Comparison of ENCODE assay signal across 1 cellular context in the genomic region with DNA sequence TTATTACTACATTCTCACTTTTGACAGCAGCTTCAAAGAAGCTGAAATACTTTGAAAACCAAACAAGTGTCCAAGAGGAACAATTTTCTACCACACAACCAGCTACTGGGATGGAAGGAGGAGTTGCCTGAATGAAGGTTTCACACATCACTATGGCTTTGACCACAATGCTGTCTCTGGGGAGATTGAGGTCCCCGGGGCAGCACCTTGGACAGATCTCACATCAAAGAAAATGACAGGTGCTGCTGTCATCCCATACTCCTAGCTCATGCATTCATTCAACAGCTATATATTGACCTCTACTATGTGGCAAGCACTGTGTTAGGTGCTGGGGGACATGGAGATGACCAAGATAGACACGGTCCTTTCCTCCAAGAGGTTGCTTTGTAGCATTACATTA.
A peak's percentile ranks its signal among the peaks of the same experiment; 100 is the strongest.
TF ChIP-seq lines count a peak whose summit lies in the region.

No MANE protein-coding gene starts in this region.

TF ChIP-seq in GM12878, 131 proteins besides CTCF, POLR2A, EP300 and RAD21 (continued from another document and continues in another):
- TF ChIP-seq, protein P1, sequence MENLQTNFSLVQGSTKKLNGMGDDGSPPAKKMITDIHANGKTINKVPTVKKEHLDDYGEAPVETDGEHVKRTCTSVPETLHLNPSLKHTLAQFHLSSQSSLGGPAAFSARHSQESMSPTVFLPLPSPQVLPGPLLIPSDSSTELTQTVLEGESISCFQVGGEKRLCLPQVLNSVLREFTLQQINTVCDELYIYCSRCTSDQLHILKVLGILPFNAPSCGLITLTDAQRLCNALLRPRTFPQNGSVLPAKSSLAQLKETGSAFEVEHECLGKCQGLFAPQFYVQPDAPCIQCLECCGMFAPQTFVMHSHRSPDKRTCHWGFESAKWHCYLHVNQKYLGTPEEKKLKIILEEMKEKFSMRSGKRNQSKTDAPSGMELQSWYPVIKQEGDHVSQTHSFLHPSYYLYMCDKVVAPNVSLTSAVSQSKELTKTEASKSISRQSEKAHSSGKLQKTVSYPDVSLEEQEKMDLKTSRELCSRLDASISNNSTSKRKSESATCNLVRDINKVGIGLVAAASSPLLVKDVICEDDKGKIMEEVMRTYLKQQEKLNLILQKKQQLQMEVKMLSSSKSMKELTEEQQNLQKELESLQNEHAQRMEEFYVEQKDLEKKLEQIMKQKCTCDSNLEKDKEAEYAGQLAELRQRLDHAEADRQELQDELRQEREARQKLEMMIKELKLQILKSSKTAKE (IDR thresholded peaks at IDR 0.05; ENCODE audit: low read depth, poor library complexity, severe bottlenecking) = no peak
- TF ChIP-seq MEF2B (IDR thresholded peaks at IDR 0.05; ENCODE audit: partially characterized antibody, poor library complexity, severe bottlenecking) (peak; percentile 96), SUPT20H (IDR thresholded peaks at IDR 0.05; ENCODE audit: borderline replicate concordance, control insufficient read depth, low read depth, low read length) (no peak), NR2C2 (IDR thresholded peaks at IDR 0.05; ENCODE audit: borderline replicate concordance, control insufficient read depth, insufficient read length, low read depth) (no peak), TAF1 (IDR thresholded peaks at IDR 0.05; ENCODE audit: borderline replicate concordance, low read depth, low read length) (no peak), RUNX3 (IDR thresholded peaks at IDR 0.05; ENCODE audit: low read length) (peak; percentile 58), BACH1 (IDR thresholded peaks at IDR 0.05; ENCODE audit: borderline replicate concordance) (no peak), IKZF1 (conservative IDR thresholded peaks at IDR 0.05) (no peak), MTA2 (IDR thresholded peaks at IDR 0.05; ENCODE audit: low read depth) (peak; percentile 29; the same call in 1 of the 2 replicates), CHD1 (IDR thresholded peaks at IDR 0.05; ENCODE audit: low read depth, low read length) (no peak), NFIC (IDR thresholded peaks at IDR 0.05; ENCODE audit: low read depth, low read length) (no peak), SIN3A (IDR thresholded peaks at IDR 0.05; ENCODE audit: low read depth, low read length) (no peak), BHLHE40 (IDR thresholded peaks at IDR 0.05; ENCODE audit: borderline replicate concordance in 1 of 2, low read depth in 2 of 2, low read length in 1 of 2) (peak in 1 of 2 experiments; percentile 26; a peak in 1 of 4 replicates), POLR2AphosphoS5 (IDR thresholded peaks at IDR 0.05; ENCODE audit: low read length) (no peak), EGR1 (IDR thresholded peaks at IDR 0.05; ENCODE audit: borderline replicate concordance in 1 of 2, low read depth in 2 of 2, low read length in 2 of 2) (no peak), IRF4 (IDR thresholded peaks at IDR 0.05; ENCODE audit: low read depth, low read length) (no peak), TCF7 (IDR thresholded peaks at IDR 0.05; ENCODE audit: borderline replicate concordance) (peak; percentile 84), POU2F2 (IDR thresholded peaks at IDR 0.05; ENCODE audit: borderline replicate concordance, low read depth, low read length) (peak; percentile 12; the same call in 1 of the 3 replicates), POLR2AphosphoS2 (IDR thresholded peaks at IDR 0.05; ENCODE audit: low read depth, low read length) (no peak), KAT2A (conservative IDR thresholded peaks at IDR 0.05; ENCODE audit: control insufficient read depth, low read depth, low read length) (no peak), CBX5 (IDR thresholded peaks at IDR 0.05; ENCODE audit: low read depth) (no peak), YBX1 (IDR thresholded peaks at IDR 0.05) (no peak), RELA (IDR thresholded peaks at IDR 0.05; ENCODE audit: borderline replicate concordance, partially characterized antibody) (no peak), EED (IDR thresholded peaks at IDR 0.05; ENCODE audit: low read depth) (no peak), MTA3 (IDR thresholded peaks at IDR 0.05; ENCODE audit: borderline replicate concordance, low read length) (no peak), SMARCA5 (IDR thresholded peaks at IDR 0.05) (no peak), ATF7 (IDR thresholded peaks at IDR 0.05; ENCODE audit: low read depth) (peak; percentile 32; the same call in 1 of the 2 replicates), TBL1XR1 (IDR thresholded peaks at IDR 0.05; ENCODE audit: low read depth, low read length) (no peak), RFX5 (IDR thresholded peaks at IDR 0.05; ENCODE audit: low read depth, low read length) (no peak), BMI1 (IDR thresholded peaks at IDR 0.05; ENCODE audit: borderline replicate concordance) (no peak), JUNB (IDR thresholded peaks at IDR 0.05) (no peak)
- TF ChIP-seq, protein P2, sequence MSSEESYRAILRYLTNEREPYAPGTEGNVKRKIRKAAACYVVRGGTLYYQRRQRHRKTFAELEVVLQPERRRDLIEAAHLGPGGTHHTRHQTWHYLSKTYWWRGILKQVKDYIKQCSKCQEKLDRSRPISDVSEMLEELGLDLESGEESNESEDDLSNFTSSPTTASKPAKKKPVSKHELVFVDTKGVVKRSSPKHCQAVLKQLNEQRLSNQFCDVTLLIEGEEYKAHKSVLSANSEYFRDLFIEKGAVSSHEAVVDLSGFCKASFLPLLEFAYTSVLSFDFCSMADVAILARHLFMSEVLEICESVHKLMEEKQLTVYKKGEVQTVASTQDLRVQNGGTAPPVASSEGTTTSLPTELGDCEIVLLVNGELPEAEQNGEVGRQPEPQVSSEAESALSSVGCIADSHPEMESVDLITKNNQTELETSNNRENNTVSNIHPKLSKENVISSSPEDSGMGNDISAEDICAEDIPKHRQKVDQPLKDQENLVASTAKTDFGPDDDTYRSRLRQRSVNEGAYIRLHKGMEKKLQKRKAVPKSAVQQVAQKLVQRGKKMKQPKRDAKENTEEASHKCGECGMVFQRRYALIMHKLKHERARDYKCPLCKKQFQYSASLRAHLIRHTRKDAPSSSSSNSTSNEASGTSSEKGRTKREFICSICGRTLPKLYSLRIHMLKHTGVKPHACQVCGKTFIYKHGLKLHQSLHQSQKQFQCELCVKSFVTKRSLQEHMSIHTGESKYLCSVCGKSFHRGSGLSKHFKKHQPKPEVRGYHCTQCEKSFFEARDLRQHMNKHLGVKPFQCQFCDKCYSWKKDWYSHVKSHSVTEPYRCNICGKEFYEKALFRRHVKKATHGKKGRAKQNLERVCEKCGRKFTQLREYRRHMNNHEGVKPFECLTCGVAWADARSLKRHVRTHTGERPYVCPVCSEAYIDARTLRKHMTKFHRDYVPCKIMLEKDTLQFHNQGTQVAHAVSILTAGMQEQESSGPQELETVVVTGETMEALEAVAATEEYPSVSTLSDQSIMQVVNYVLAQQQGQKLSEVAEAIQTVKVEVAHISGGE (CRISPR knock-in tag; IDR thresholded peaks at IDR 0.05) = no peak
- TF ChIP-seq, protein P3, sequence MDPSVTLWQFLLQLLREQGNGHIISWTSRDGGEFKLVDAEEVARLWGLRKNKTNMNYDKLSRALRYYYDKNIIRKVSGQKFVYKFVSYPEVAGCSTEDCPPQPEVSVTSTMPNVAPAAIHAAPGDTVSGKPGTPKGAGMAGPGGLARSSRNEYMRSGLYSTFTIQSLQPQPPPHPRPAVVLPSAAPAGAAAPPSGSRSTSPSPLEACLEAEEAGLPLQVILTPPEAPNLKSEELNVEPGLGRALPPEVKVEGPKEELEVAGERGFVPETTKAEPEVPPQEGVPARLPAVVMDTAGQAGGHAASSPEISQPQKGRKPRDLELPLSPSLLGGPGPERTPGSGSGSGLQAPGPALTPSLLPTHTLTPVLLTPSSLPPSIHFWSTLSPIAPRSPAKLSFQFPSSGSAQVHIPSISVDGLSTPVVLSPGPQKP (IDR thresholded peaks at IDR 0.05; ENCODE audit: low read depth, low read length) = no peak
- TF ChIP-seq, protein P4, sequence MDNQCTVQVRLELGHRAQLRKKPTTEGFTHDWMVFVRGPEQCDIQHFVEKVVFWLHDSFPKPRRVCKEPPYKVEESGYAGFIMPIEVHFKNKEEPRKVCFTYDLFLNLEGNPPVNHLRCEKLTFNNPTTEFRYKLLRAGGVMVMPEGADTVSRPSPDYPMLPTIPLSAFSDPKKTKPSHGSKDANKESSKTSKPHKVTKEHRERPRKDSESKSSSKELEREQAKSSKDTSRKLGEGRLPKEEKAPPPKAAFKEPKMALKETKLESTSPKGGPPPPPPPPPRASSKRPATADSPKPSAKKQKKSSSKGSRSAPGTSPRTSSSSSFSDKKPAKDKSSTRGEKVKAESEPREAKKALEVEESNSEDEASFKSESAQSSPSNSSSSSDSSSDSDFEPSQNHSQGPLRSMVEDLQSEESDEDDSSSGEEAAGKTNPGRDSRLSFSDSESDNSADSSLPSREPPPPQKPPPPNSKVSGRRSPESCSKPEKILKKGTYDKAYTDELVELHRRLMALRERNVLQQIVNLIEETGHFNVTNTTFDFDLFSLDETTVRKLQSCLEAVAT (IDR thresholded peaks at IDR 0.05) = no peak
- TF ChIP-seq, protein P5, sequence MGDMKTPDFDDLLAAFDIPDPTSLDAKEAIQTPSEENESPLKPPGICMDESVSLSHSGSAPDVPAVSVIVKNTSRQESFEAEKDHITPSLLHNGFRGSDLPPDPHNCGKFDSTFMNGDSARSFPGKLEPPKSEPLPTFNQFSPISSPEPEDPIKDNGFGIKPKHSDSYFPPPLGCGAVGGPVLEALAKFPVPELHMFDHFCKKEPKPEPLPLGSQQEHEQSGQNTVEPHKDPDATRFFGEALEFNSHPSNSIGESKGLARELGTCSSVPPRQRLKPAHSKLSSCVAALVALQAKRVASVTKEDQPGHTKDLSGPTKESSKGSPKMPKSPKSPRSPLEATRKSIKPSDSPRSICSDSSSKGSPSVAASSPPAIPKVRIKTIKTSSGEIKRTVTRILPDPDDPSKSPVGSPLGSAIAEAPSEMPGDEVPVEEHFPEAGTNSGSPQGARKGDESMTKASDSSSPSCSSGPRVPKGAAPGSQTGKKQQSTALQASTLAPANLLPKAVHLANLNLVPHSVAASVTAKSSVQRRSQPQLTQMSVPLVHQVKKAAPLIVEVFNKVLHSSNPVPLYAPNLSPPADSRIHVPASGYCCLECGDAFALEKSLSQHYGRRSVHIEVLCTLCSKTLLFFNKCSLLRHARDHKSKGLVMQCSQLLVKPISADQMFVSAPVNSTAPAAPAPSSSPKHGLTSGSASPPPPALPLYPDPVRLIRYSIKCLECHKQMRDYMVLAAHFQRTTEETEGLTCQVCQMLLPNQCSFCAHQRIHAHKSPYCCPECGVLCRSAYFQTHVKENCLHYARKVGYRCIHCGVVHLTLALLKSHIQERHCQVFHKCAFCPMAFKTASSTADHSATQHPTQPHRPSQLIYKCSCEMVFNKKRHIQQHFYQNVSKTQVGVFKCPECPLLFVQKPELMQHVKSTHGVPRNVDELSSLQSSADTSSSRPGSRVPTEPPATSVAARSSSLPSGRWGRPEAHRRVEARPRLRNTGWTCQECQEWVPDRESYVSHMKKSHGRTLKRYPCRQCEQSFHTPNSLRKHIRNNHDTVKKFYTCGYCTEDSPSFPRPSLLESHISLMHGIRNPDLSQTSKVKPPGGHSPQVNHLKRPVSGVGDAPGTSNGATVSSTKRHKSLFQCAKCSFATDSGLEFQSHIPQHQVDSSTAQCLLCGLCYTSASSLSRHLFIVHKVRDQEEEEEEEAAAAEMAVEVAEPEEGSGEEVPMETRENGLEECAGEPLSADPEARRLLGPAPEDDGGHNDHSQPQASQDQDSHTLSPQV (IDR thresholded peaks at IDR 0.05) = no peak
- TF ChIP-seq, protein P6, sequence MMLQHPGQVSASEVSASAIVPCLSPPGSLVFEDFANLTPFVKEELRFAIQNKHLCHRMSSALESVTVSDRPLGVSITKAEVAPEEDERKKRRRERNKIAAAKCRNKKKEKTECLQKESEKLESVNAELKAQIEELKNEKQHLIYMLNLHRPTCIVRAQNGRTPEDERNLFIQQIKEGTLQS (IDR thresholded peaks at IDR 0.05; ENCODE audit: borderline replicate concordance, extremely low read depth, low read depth, low read length) = no peak
- TF ChIP-seq, protein P7, sequence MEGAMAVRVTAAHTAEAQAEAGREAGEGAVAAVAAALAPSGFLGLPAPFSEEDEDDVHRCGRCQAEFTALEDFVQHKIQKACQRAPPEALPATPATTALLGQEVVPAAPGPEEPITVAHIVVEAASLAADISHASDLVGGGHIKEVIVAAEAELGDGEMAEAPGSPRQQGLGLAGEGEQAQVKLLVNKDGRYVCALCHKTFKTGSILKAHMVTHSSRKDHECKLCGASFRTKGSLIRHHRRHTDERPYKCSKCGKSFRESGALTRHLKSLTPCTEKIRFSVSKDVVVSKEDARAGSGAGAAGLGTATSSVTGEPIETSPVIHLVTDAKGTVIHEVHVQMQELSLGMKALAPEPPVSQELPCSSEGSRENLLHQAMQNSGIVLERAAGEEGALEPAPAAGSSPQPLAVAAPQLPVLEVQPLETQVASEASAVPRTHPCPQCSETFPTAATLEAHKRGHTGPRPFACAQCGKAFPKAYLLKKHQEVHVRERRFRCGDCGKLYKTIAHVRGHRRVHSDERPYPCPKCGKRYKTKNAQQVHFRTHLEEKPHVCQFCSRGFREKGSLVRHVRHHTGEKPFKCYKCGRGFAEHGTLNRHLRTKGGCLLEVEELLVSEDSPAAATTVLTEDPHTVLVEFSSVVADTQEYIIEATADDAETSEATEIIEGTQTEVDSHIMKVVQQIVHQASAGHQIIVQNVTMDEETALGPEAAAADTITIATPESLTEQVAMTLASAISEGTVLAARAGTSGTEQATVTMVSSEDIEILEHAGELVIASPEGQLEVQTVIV (IDR thresholded peaks at IDR 0.05; ENCODE audit: borderline replicate concordance, partially characterized antibody) = no peak
- TF ChIP-seq, protein P8, sequence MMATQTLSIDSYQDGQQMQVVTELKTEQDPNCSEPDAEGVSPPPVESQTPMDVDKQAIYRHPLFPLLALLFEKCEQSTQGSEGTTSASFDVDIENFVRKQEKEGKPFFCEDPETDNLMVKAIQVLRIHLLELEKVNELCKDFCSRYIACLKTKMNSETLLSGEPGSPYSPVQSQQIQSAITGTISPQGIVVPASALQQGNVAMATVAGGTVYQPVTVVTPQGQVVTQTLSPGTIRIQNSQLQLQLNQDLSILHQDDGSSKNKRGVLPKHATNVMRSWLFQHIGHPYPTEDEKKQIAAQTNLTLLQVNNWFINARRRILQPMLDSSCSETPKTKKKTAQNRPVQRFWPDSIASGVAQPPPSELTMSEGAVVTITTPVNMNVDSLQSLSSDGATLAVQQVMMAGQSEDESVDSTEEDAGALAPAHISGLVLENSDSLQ (IDR thresholded peaks at IDR 0.05) = peak; percentile 74
- TF ChIP-seq, protein P9, sequence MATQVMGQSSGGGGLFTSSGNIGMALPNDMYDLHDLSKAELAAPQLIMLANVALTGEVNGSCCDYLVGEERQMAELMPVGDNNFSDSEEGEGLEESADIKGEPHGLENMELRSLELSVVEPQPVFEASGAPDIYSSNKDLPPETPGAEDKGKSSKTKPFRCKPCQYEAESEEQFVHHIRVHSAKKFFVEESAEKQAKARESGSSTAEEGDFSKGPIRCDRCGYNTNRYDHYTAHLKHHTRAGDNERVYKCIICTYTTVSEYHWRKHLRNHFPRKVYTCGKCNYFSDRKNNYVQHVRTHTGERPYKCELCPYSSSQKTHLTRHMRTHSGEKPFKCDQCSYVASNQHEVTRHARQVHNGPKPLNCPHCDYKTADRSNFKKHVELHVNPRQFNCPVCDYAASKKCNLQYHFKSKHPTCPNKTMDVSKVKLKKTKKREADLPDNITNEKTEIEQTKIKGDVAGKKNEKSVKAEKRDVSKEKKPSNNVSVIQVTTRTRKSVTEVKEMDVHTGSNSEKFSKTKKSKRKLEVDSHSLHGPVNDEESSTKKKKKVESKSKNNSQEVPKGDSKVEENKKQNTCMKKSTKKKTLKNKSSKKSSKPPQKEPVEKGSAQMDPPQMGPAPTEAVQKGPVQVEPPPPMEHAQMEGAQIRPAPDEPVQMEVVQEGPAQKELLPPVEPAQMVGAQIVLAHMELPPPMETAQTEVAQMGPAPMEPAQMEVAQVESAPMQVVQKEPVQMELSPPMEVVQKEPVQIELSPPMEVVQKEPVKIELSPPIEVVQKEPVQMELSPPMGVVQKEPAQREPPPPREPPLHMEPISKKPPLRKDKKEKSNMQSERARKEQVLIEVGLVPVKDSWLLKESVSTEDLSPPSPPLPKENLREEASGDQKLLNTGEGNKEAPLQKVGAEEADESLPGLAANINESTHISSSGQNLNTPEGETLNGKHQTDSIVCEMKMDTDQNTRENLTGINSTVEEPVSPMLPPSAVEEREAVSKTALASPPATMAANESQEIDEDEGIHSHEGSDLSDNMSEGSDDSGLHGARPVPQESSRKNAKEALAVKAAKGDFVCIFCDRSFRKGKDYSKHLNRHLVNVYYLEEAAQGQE (IDR thresholded peaks at IDR 0.05; ENCODE audit: low read depth, low read length) = peak; percentile 95
